Comparison of ENCODE assay signal across 16 cellular contexts in the genomic region with DNA sequence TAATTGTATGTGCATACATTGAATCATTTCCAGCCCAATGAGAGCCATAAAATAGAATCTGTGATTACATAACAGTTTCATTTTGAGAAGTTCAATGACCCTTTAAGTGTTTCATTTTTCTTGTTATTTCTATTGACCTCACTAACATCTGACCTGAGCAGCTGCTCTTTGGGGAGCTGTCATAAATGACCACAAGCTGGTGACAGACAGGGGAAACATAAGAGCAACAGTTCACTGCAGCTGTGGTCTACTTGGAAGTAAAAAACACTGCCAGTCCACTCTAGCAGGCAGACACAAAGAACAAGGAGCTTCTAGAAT.
DNase-seq lines count a peak whose midpoint lies in the region; ATAC-seq, FAIRE-seq and TF ChIP-seq lines count a peak whose summit lies in the region.
"Had no signal": no experiment of that assay in that cellular context is flagged by ENCODE, and none has a peak within 500 bp of the region (broad histone marks: within the 10 kb centered on the region; RNA-seq: fewer than 3 reads in every experiment).

No MANE protein-coding gene starts in this region.

- TF ChIP-seq CTCF in GM12878 (IDR thresholded peaks at IDR 0.05 in 2 of 3, conservative IDR thresholded peaks at IDR 0.05 in 1 of 3; ENCODE audit: control insufficient read depth in 2 of 3, extremely low read depth in 1 of 3, insufficient read depth in 1 of 3, low read depth in 3 of 3, low read length in 3 of 3) (no peak), heart right ventricle (IDR thresholded peaks at IDR 0.05) (no peak)

- H3K9me3 ChIP-seq in GM12878 (replicated peaks; ENCODE audit: control insufficient read depth, insufficient read depth, low read length) (no peaks in the 10 kb centered on the region), heart right ventricle (peaks cover 0 to 19% (median 0%) of the 10 kb centered on the region in 11 donors)
- H3K9me3 ChIP-seq: gastroesophageal sphincter had no signal

- peak; percentile 88 to 91 for TF ChIP-seq EP300 in GM12878 (IDR thresholded peaks at IDR 0.05; ENCODE audit: borderline replicate concordance in 1 of 2, control insufficient read depth in 1 of 2, low read depth in 2 of 2, low read length in 2 of 2)

- H3K4me1 ChIP-seq in GM12878 (ENCODE audit: control insufficient read depth, insufficient read depth, low read length) (peaks cover 12% of the 10 kb centered on the region), heart right ventricle (no peaks in the 10 kb centered on the region)
- H3K4me1 ChIP-seq: gastroesophageal sphincter had no signal

- H3K9me3 Mint-ChIP-seq in activated T-cell treated with anti-CD3 and anti-CD28 coated beads, Interleukin-2, amount 50 U/mL, for 72 hours = peaks cover 3 to 5% of the 10 kb centered on the region in 2 donors
- H3K9me3 Mint-ChIP-seq: dendritic cell treated with granulocyte-macrophage colony-stimulating factor and Interleukin-4, amounts not matched to agents 40 ng/mL and 50 ng/mL, for 4 days had no signal

- in situ Hi-C loops in GM12878 (cut with MboI) = no loop called here

- ATAC-seq in GM18873 (IDR thresholded peaks at IDR 0.05; ENCODE audit: low FRiP score, unreplicated experiment) (peak; percentile 87), GM21619 (IDR thresholded peaks at IDR 0.05; ENCODE audit: unreplicated experiment) (peak; percentile 78), HG03095 (IDR thresholded peaks at IDR 0.05; ENCODE audit: unreplicated experiment) (peak; percentile 84), GM12878 (peak; percentile 91), heart right ventricle (no peak)
- no peak for ATAC-seq in activated T-cell treated with anti-CD3 and anti-CD28 coated beads, Interleukin-2, amount 50 U/mL, for 72 hours (replicated peaks in 1 of 2)
- ATAC-seq: activated CD8-positive, alpha-beta T cell treated with anti-CD3 and anti-CD28 coated beads for 36 hours; activated naive CD4-positive, alpha-beta T cell treated with anti-CD3 and anti-CD28 coated beads, Interleukin-2, amount 50 U/mL, for 72 hours; gastroesophageal sphincter had no signal

- no peak overlapping the region for H3K9ac ChIP-seq in GM12878 (ENCODE audit: control insufficient read depth, insufficient read depth, low read length)

- SMC1A ChIA-PET in GM12878 (lab: Charles Lee; ENCODE audit: uncharacterized antibody, unreplicated experiment) = interaction anchor here (0.8 kb wide), 1 partner anchor 23 kb away, joined by 3 read pairs; no protein-coding TSS in a partner anchor

- peak overlapping the region; percentile 56; the same call in 1 of the 2 replicates for H3K4me2 ChIP-seq in GM12878 (ENCODE audit: control insufficient read depth, insufficient read depth)

- H3K4me3 Mint-ChIP-seq in activated T-cell treated with anti-CD3 and anti-CD28 coated beads, Interleukin-2, amount 50 U/mL, for 72 hours = no peak overlapping the region
- H3K4me3 Mint-ChIP-seq: activated CD8-positive, alpha-beta T cell treated with anti-CD3 and anti-CD28 coated beads for 36 hours; CD8-positive, alpha-beta memory T cell; dendritic cell treated with granulocyte-macrophage colony-stimulating factor and Interleukin-4, amounts not matched to agents 40 ng/mL and 50 ng/mL, for 4 days had no signal

- TF ChIP-seq POLR2A in GM12878 (IDR thresholded peaks at IDR 0.05; ENCODE audit: low read depth, low read length) = no peak

- no peak overlapping the region for H2AFZ ChIP-seq in GM12878 (ENCODE audit: control insufficient read depth, low read depth, low read length)

- intact Hi-C loops in GM12878 (cut with micrococcal nuclease; ENCODE audit: unreplicated experiment) = loop anchor here (10.0 kb wide), 2 partner anchors 352 to 632 kb away; a partner anchor contains a TSS
- intact Hi-C loops in heart right ventricle (cut with DNase I) = no loop called here

- POLR2A ChIA-PET in GM12878 (lab: Charles Lee) = no interaction called here

- H3K27ac ChIP-seq in GM12878 (ENCODE audit: control insufficient read depth, insufficient read depth) = no peak overlapping the region; the same call in none of the 2 replicates
- H3K27ac ChIP-seq in heart right ventricle = no peak overlapping the region
- H3K27ac ChIP-seq: gastroesophageal sphincter had no signal

- no peaks in the 10 kb centered on the region for H3K4me1 Mint-ChIP-seq in activated T-cell treated with anti-CD3 and anti-CD28 coated beads, Interleukin-2, amount 50 U/mL, for 72 hours (ENCODE audit: low read depth)
- H3K4me1 Mint-ChIP-seq: CD8-positive, alpha-beta memory T cell had no signal

- H3K27ac Mint-ChIP-seq in activated T-cell treated with anti-CD3 and anti-CD28 coated beads, Interleukin-2, amount 50 U/mL, for 72 hours = no peak overlapping the region
- H3K27ac Mint-ChIP-seq: activated CD8-positive, alpha-beta T cell treated with anti-CD3 and anti-CD28 coated beads for 36 hours; activated naive CD4-positive, alpha-beta T cell treated with anti-CD3 and anti-CD28 coated beads, Interleukin-2, amount 50 U/mL, for 72 hours; CD8-positive, alpha-beta memory T cell; dendritic cell treated with granulocyte-macrophage colony-stimulating factor and Interleukin-4, amounts not matched to agents 40 ng/mL and 50 ng/mL, for 4 days had no signal

- BruUV-seq in GM12878 (replicated peaks; lab: Mats Ljungman, UMichigan) = no TSS peak

- H3K4me3 ChIP-seq in GM12878 (no peak overlapping the region), heart right ventricle (no peak overlapping the region)
- H3K4me3 ChIP-seq: gastroesophageal sphincter had no signal

- no peaks in the 10 kb centered on the region for H3K36me3 Mint-ChIP-seq in activated T-cell treated with anti-CD3 and anti-CD28 coated beads, Interleukin-2, amount 50 U/mL, for 72 hours (ENCODE audit: insufficient read depth in 2 of 2)
- H3K36me3 Mint-ChIP-seq: activated naive CD4-positive, alpha-beta T cell treated with anti-CD3 and anti-CD28 coated beads, Interleukin-2, amount 50 U/mL, for 72 hours; CD8-positive, alpha-beta memory T cell had no signal

- FAIRE-seq in GM12878 (lab: Jason Lieb, UNC) = no peak

- no peaks in the 10 kb centered on the region for H3K27me3 Mint-ChIP-seq in activated T-cell treated with anti-CD3 and anti-CD28 coated beads, Interleukin-2, amount 50 U/mL, for 72 hours (ENCODE audit: low read depth)
- H3K27me3 Mint-ChIP-seq: activated CD8-positive, alpha-beta T cell treated with anti-CD3 and anti-CD28 coated beads for 36 hours; CD8-positive, alpha-beta memory T cell; dendritic cell treated with granulocyte-macrophage colony-stimulating factor and Interleukin-4, amounts not matched to agents 40 ng/mL and 50 ng/mL, for 4 days had no signal

- DNase-seq in GM12878 (ENCODE audit: low read depth, low spot score) (peak; percentile 69), NCI-H1694 treated with DMSO at 0.1 percent for 48 hours (lab: John Stamatoyannopoulos, UW) (no peak), heart right ventricle (no peak), DMS114 treated with DMSO at 0.1 percent for 48 hours (lab: John Stamatoyannopoulos, UW; ENCODE audit: unreplicated experiment) (no peak)
- DNase-seq in activated T-cell treated with anti-CD3 and anti-CD28 coated beads, Interleukin-2, amount 50 U/mL, for 72 hours = no peak
- DNase-seq: activated CD8-positive, alpha-beta T cell treated with anti-CD3 and anti-CD28 coated beads for 36 hours; CD8-positive, alpha-beta memory T cell; NCI-H1436 treated with DMSO at 0.1 percent for 48 hours; stimulated activated CD4-positive, alpha-beta T cell treated with anti-CD3 and anti-CD28 coated beads, Interleukin-2, amount 100 ng/mL, for 24 hours; T-helper 2 cell had no signal

- H3K79me2 ChIP-seq in GM12878 (ENCODE audit: control insufficient read depth, insufficient read depth, low read length) = no peaks in the 10 kb centered on the region

- no peaks in the 10 kb centered on the region for H4K20me1 ChIP-seq in GM12878 (ENCODE audit: control insufficient read depth, insufficient read depth)

- RAD21 ChIA-PET in GM12878 (lab: Charles Lee; ENCODE audit: unreplicated experiment) = no interaction called here

- H3K36me3 ChIP-seq in GM12878 (ENCODE audit: control insufficient read depth in 2 of 2, insufficient read depth in 2 of 2, low read length in 1 of 2) = no peaks in the 10 kb centered on the region
- H3K36me3 ChIP-seq in heart right ventricle = no peaks in the 10 kb centered on the region
- H3K36me3 ChIP-seq: gastroesophageal sphincter had no signal

- no peaks in the 10 kb centered on the region for H3K27me3 ChIP-seq in GM12878 (replicated peaks in 1 of 2; ENCODE audit: control insufficient read depth in 2 of 2, insufficient read depth in 2 of 2, low read length in 1 of 2)
- no peaks in the 10 kb centered on the region for H3K27me3 ChIP-seq in heart right ventricle
- H3K27me3 ChIP-seq: gastroesophageal sphincter had no signal

- CTCF ChIA-PET in GM12878 (lab: Yijun Ruan, JAX) = no interaction called here

- TF ChIP-seq RAD21 in GM12878 (IDR thresholded peaks at IDR 0.05; ENCODE audit: insufficient read depth, low read depth, low read length) = 0 out of 2 replicates have a peak, but pooled peaks have one; percentile 3

TF ChIP-seq in GM12878, 131 proteins besides CTCF, POLR2A, EP300 and RAD21 (continues in another document):
- TF ChIP-seq, protein P1, sequence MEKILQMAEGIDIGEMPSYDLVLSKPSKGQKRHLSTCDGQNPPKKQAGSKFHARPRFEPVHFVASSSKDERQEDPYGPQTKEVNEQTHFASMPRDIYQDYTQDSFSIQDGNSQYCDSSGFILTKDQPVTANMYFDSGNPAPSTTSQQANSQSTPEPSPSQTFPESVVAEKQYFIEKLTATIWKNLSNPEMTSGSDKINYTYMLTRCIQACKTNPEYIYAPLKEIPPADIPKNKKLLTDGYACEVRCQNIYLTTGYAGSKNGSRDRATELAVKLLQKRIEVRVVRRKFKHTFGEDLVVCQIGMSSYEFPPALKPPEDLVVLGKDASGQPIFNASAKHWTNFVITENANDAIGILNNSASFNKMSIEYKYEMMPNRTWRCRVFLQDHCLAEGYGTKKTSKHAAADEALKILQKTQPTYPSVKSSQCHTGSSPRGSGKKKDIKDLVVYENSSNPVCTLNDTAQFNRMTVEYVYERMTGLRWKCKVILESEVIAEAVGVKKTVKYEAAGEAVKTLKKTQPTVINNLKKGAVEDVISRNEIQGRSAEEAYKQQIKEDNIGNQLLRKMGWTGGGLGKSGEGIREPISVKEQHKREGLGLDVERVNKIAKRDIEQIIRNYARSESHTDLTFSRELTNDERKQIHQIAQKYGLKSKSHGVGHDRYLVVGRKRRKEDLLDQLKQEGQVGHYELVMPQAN (conservative IDR thresholded peaks at IDR 0.05) = no peak
- TF ChIP-seq TCF12 (IDR thresholded peaks at IDR 0.05; ENCODE audit: low read depth, low read length) (peak; percentile 96), CREM (IDR thresholded peaks at IDR 0.05; ENCODE audit: low read depth) (peak; percentile 56; the same call in 1 of the 2 replicates), WRNIP1 (IDR thresholded peaks at IDR 0.05; ENCODE audit: borderline replicate concordance, low read depth, low read length) (no peak), ZNF24 (IDR thresholded peaks at IDR 0.05) (0 out of 2 replicates have a peak, but pooled peaks have one; percentile 25), ZNF207 (IDR thresholded peaks at IDR 0.05; ENCODE audit: borderline replicate concordance) (no peak), ETV6 (conservative IDR thresholded peaks at IDR 0.05 in 1 of 2, IDR thresholded peaks at IDR 0.05 in 1 of 2; ENCODE audit: borderline replicate concordance in 1 of 2, low read depth in 1 of 2) (peak in 1 of 2 experiments; percentile 15; a peak in 1 of 4 replicates), EGR1 (IDR thresholded peaks at IDR 0.05; ENCODE audit: borderline replicate concordance in 1 of 2, low read depth in 2 of 2, low read length in 2 of 2) (no peak)

Comparison
In these comparisons a context has a peak if more than half of its experiments do, and no peak if none do; other contexts are left out.
1. ATAC-seq: peak in GM18873 (single experiment), GM21619 (single experiment), HG03095 (single experiment) and GM12878 (single experiment); none in heart right ventricle (0 of 8) and activated T-cell treated with anti-CD3 and anti-CD28 coated beads, Interleukin-2, amount 50 U/mL, for 72 hours (0 of 2).